8 cellular contexts compared by ENCODE assay signal in the genomic region with DNA sequence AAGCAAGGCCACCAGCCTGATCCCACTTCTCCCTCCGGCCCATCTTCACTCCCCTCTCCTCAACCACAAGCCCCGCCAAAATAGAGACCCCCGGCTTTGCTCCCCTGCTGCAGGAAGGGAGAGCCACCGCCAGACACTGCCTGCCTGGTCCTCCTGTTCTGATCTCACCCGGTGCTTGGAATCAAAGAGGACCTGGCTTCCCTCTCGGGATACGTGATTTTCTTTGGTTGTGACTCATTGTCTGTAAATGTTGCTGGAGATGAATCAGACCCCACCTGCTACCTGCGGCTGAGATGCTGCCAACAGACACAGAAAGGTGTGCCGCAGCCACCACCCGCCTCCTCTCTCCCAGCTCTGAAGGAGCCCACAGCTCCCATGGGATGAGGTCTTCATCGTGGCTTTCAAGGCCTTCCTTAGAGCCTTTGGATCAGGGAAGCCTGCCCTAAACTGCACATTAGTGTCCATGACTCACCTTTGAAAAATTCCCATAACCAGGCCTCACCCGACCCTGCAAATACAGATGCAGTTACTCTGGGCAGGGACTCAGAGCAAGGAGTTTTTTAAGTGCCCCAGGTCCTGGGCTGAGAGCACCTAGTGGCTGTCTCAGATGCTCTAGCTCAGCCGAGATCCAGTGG.
DNase-seq lines count a peak whose midpoint lies in the region; ATAC-seq, FAIRE-seq and TF ChIP-seq lines count a peak whose summit lies in the region.

No MANE protein-coding gene starts in this region.

- BruUV-seq in Calu3 (replicated peaks; lab: Mats Ljungman, UMichigan): no TSS peak

- no peaks in the 10 kb centered on the region for H3K27me3 ChIP-seq in pancreas

- no peaks in the 10 kb centered on the region for H3K9me3 Mint-ChIP-seq in Calu3 (ENCODE audit: low read depth, unreplicated experiment)
- no peaks in the 10 kb centered on the region for H3K9me3 Mint-ChIP-seq in naive thymus-derived CD8-positive, alpha-beta T cell

- CTCF ChIA-PET in Calu3 (lab: Charles Lee): interaction anchor here (0.6 to 2.2 kb wide), 6 partner anchors 13 to 285 kb away, joined by 3 to 8 read pairs (median 6); no protein-coding TSS in a partner anchor

- H3K36me3 Mint-ChIP-seq in Calu3 (ENCODE audit: insufficient read depth, unreplicated experiment): peaks cover 54% of the 10 kb centered on the region
- H3K36me3 Mint-ChIP-seq in naive thymus-derived CD8-positive, alpha-beta T cell: no peaks in the 10 kb centered on the region

- peak; percentile 91 for DNase-seq in Calu3
- peak; percentile 73 for DNase-seq in NCI-H2107 treated with DMSO at 0.1 percent for 48 hours (lab: John Stamatoyannopoulos, UW; ENCODE audit: unreplicated experiment)
- peak; percentile 99 for DNase-seq in epithelial cell of esophagus (ENCODE audit: low read depth)
- DNase-seq in pancreas: peak in 2 of 6 donors; percentile 22 to 24
- DNase-seq in posterior cingulate gyrus: no peak
- no peak for DNase-seq in naive thymus-derived CD8-positive, alpha-beta T cell
- no peak for DNase-seq in anterior cingulate cortex (lab: John Stamatoyannopoulos, UW)
- DNase-seq in DMS114 treated with DMSO at 0.1 percent for 48 hours (lab: John Stamatoyannopoulos, UW; ENCODE audit: unreplicated experiment): no peak

- intact Hi-C loops in Calu3 (cut with micrococcal nuclease; ENCODE audit: unreplicated experiment) (loop anchor here (1.0 to 10.0 kb wide), 3 partner anchors 81 to 210 kb away; no protein-coding TSS in a partner anchor), pancreas (cut with DNase I) (no loop called here), posterior cingulate gyrus (cut with DNase I) (loop anchor here (5.0 kb wide), 1 partner anchor 72 kb away; no protein-coding TSS in a partner anchor)

- peaks cover 58% of the 10 kb centered on the region for H3K4me1 Mint-ChIP-seq in Calu3 (ENCODE audit: low read depth, unreplicated experiment)
- H3K4me1 Mint-ChIP-seq in naive thymus-derived CD8-positive, alpha-beta T cell: no peaks in the 10 kb centered on the region

- no peaks in the 10 kb centered on the region for H3K27me3 Mint-ChIP-seq in Calu3 (ENCODE audit: unreplicated experiment)
- H3K27me3 Mint-ChIP-seq in naive thymus-derived CD8-positive, alpha-beta T cell: peaks cover 8 to 58% (median 24%) of the 10 kb centered on the region in 5 donors

- H3K4me3 Mint-ChIP-seq in Calu3 (ENCODE audit: low read depth, unreplicated experiment): peak overlapping the region; percentile 64
- H3K4me3 Mint-ChIP-seq in naive thymus-derived CD8-positive, alpha-beta T cell: no peak overlapping the region

- H3K27ac Mint-ChIP-seq in Calu3 (ENCODE audit: unreplicated experiment): peak overlapping the region; percentile 98
- H3K27ac Mint-ChIP-seq in naive thymus-derived CD8-positive, alpha-beta T cell: peak overlapping the region in 1 of 10 donors; percentile 25

- TF ChIP-seq CTCF in Calu3 (IDR thresholded peaks at IDR 0.05; ENCODE audit: unreplicated experiment) (peak; percentile 39), epithelial cell of esophagus (IDR thresholded peaks at IDR 0.05; ENCODE audit: insufficient read depth, low read depth, low read length, missing control alignments) (peak; percentile 30), pancreas (IDR thresholded peaks at IDR 0.05) (no peak)

- H3K4me3 ChIP-seq in epithelial cell of esophagus (ENCODE audit: low read length) (peak overlapping the region; percentile 8), pancreas (no peak overlapping the region)

- no peak for FAIRE-seq in pancreas (lab: Jason Lieb, UNC)

- 55 to 63% methylated on average over 13 of the region's 13 CpGs for WGBS in pancreas, 2 donors

- H3K4me1 ChIP-seq in pancreas: peaks cover 0 to 3% (median 0%) of the 10 kb centered on the region in 3 donors

- ATAC-seq in pancreas: peak; percentile 35 to 73 (median 52)
- ATAC-seq in naive thymus-derived CD8-positive, alpha-beta T cell: no peak

- no peaks in the 10 kb centered on the region for H3K9me3 ChIP-seq in pancreas

- POLR2A ChIA-PET in naive thymus-derived CD8-positive, alpha-beta T cell (lab: Charles Lee): interaction anchor here (0.6 kb wide), 1 partner anchor 189 kb away, joined by 3 read pairs; no protein-coding TSS in a partner anchor

- H3K27ac ChIP-seq in pancreas: peak overlapping the region in 2 of 4 donors; percentile 72 to 73

- no peaks in the 10 kb centered on the region for H3K36me3 ChIP-seq in pancreas

Comparison
In these comparisons a context has a peak if more than half of its experiments do, and no peak if none do; other contexts are left out.
1. DNase-seq: peak in Calu3 (single experiment), NCI-H2107 treated with DMSO at 0.1 percent for 48 hours (single experiment) and epithelial cell of esophagus (single experiment); none in posterior cingulate gyrus (0 of 10), naive thymus-derived CD8-positive, alpha-beta T cell (0 of 10), anterior cingulate cortex (0 of 58) and DMS114 treated with DMSO at 0.1 percent for 48 hours (single experiment).
2. CTCF ChIP-seq: peak in Calu3 (single experiment) and epithelial cell of esophagus (single experiment); none in pancreas (0 of 4).
3. ATAC-seq: peak in pancreas (4 of 4); none in naive thymus-derived CD8-positive, alpha-beta T cell (0 of 2).
4. intact Hi-C loops: an anchor here in Calu3 (1.0 to 10.0 kb wide) and posterior cingulate gyrus (5.0 kb wide); none called in pancreas.